In genomic region chr7:3281257-3281656, GRCh38 we compare ENCODE assay signal across 1 cellular context. TPM values are rescaled to one million over a fixed set of nuclear protein-coding genes. Genes with fewer than 3 reads are reported as not detected.
"Had no signal": no experiment of that assay in that cellular context is flagged by ENCODE, and none has a peak within 500 bp of the region (broad histone marks: within the 10 kb centered on the region; RNA-seq: fewer than 3 reads in every experiment).

No MANE protein-coding gene starts in this region.

RNA-seq across cellular contexts. Expression of gene SDK1, which starts 19.8 kb away (rescaled TPM):
- polyA plus RNA-seq: immature natural killer cell had no signal
